ENCODE assay signal across 17 cellular contexts in the genomic region with DNA sequence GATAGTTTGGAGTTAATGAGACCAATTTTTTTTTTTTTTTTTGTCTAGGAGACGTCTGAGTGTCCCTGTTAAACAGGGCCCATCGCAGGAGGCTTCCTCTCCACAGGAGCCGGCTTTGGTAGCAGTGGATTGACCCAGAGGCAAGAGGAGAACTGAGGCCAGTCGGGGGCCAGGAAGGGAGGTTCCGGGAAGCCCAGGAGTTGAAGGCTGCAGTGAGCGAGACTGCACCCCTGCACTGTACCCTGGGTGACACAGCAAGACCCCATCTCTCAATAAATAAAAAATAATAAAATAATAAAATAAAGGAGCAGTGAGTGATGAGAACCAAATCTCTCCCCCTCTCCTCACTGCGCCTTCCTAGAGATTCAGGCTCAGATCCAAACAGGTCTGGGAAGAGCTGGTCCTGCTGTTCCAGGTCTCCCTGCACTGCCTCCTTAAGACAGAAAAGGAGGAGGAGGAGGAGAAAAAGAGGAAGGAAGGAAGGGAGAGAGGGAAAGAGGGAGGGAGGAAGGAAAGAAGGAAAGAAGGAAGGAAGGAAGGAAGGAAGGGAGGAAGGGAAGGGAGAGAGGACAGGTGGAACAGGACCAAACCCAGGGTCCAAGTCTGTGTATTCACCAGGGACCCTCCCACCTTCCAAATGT. TPM values are rescaled to one million over a fixed set of nuclear protein-coding genes. Genes with fewer than 3 reads are reported as not detected.
A peak's percentile ranks its signal among the peaks of the same experiment; 100 is the strongest.
DNase-seq lines count a peak whose midpoint lies in the region; ATAC-seq and TF ChIP-seq lines count a peak whose summit lies in the region.
"Had no signal": no experiment of that assay in that cellular context is flagged by ENCODE, and none has a peak within 500 bp of the region (broad histone marks: within the 10 kb centered on the region; RNA-seq: fewer than 3 reads in every experiment).

No MANE protein-coding gene starts in this region.

- TF ChIP-seq EP300 in SK-N-SH (IDR thresholded peaks at IDR 0.05; ENCODE audit: borderline replicate concordance in 1 of 2, low read depth in 1 of 2, low read length in 1 of 2): no peak
- no peak for TF ChIP-seq EP300 in transverse colon (IDR thresholded peaks at IDR 0.05; ENCODE audit: low read depth)

- peaks cover 10 to 15% of the 10 kb centered on the region in 2 experiments; a peak in 3 of 4 replicates for H3K4me1 ChIP-seq in SK-N-SH (ENCODE audit: control insufficient read depth in 1 of 2, insufficient read depth in 2 of 2, low read depth in 1 of 2, low read length in 1 of 2)
- peaks cover 12% of the 10 kb centered on the region for H3K4me1 ChIP-seq in endodermal cell (ENCODE audit: control insufficient read depth, insufficient read depth, low read length)
- H3K4me1 ChIP-seq in transverse colon: peaks cover 8 to 75% (median 54%) of the 10 kb centered on the region in 4 donors
- H3K4me1 ChIP-seq in CD4-positive, alpha-beta memory T cell (ENCODE audit: insufficient read depth, low read length): peaks cover 14% of the 10 kb centered on the region

- POLR2A ChIA-PET in SK-N-SH (lab: Yijun Ruan, JAX): interaction anchor here (0.6 kb wide), 1 partner anchor 227 kb away, joined by 4 read pairs; no protein-coding TSS in a partner anchor
- POLR2A ChIA-PET in CD4-positive, alpha-beta memory T cell (lab: Charles Lee; ENCODE audit: partially characterized antibody): no interaction called here

- no peak overlapping the region for H3K27ac Mint-ChIP-seq in endodermal cell
- H3K27ac Mint-ChIP-seq in CD4-positive, alpha-beta memory T cell: no peak overlapping the region
- H3K27ac Mint-ChIP-seq: HFFc6 had no signal

- no peaks in the 10 kb centered on the region for H3K79me2 ChIP-seq in SK-N-SH (ENCODE audit: insufficient read depth)

- no peak overlapping the region for H3K4me2 ChIP-seq in SK-N-SH
- H3K4me2 ChIP-seq: BLaER1 treated with 17β-estradiol and CSF1 and Interleukin-3, amounts not matched to agents 10 nM and 100 nM had no signal

- DNase-seq in SK-N-SH: peak; percentile 44
- no peak for DNase-seq in endodermal cell
- no peak for DNase-seq in transverse colon
- DNase-seq in KBM-7: no peak
- no peak for DNase-seq in CD4-positive, alpha-beta memory T cell
- DNase-seq in stimulated activated CD4-positive, alpha-beta T cell treated with anti-CD3 and anti-CD28 coated beads, Interleukin-15, amount 100 ng/mL, for 24 hours: no peak
- DNase-seq: COR-L47, HFFc6, NCI-H1417, NCI-H2029, RPMI8226, SJCRH30 had no signal

- H3K9me3 Mint-ChIP-seq in endodermal cell: no peaks in the 10 kb centered on the region
- H3K9me3 Mint-ChIP-seq in CD4-positive, alpha-beta memory T cell: no peaks in the 10 kb centered on the region
- H3K9me3 Mint-ChIP-seq: HFFc6 had no signal

- peak overlapping the region; percentile 75 for H3K4me3 Mint-ChIP-seq in endodermal cell
- H3K4me3 Mint-ChIP-seq in CD4-positive, alpha-beta memory T cell: peak overlapping the region in 2 of 8 donors; percentile 40 to 62
- H3K4me3 Mint-ChIP-seq: HFFc6 had no signal

- H3K9me3 ChIP-seq in SK-N-SH (no peaks in the 10 kb centered on the region), endodermal cell (ENCODE audit: control insufficient read depth, low read length) (no peaks in the 10 kb centered on the region), transverse colon (no peaks in the 10 kb centered on the region)
- H3K9me3 ChIP-seq in CD4-positive, alpha-beta memory T cell (ENCODE audit: control insufficient read depth in 1 of 2, low read length in 2 of 2): no peaks in the 10 kb centered on the region

- intact Hi-C loops in transverse colon (cut with DNase I; ENCODE audit: low total_unique reads): no loop called here
- intact Hi-C loops in CD4-positive, alpha-beta memory T cell (cut with micrococcal nuclease): no loop called here

- CTCF ChIA-PET in SK-N-SH (lab: Yijun Ruan, JAX): interaction anchor here (1.2 to 1.5 kb wide), 3 partner anchors 10 to 218 kb away, joined by 3 to 4 read pairs (median 4); no protein-coding TSS in a partner anchor
- CTCF ChIA-PET in CD4-positive, alpha-beta memory T cell (lab: Charles Lee; ENCODE audit: partially characterized antibody): no interaction called here

- ATAC-seq in SK-N-SH treated with all-trans-retinoic acid at 6 μM for 48 hours: no peak

- H3K36me3 ChIP-seq in SK-N-SH (replicated peaks in 1 of 2; ENCODE audit: control insufficient read depth in 1 of 2, insufficient read depth in 2 of 2, low read length in 1 of 2) (no peaks in the 10 kb centered on the region), endodermal cell (ENCODE audit: control insufficient read depth, insufficient read depth, low read length) (no peaks in the 10 kb centered on the region), transverse colon (no peaks in the 10 kb centered on the region)
- no peaks in the 10 kb centered on the region for H3K36me3 ChIP-seq in CD4-positive, alpha-beta memory T cell (ENCODE audit: insufficient read depth, low read length)
- H3K36me3 ChIP-seq: BLaER1 treated with 17β-estradiol and CSF1 and Interleukin-3, amounts not matched to agents 10 nM and 100 nM; SJCRH30 had no signal

- 14% methylated on average over 7 of the region's 7 CpGs for WGBS in SK-N-SH (ENCODE audit: low lambda C conversion rate)
- WGBS in endodermal cell (ENCODE audit: insufficient coverage in 1 of 2, insufficient read length in 1 of 2), 2 experiments: 37% methylated on average over 7 of the region's 7 CpGs; no CpG with 5 or more reads in 1 of the 2 experiments
- 27% methylated on average over 7 of the region's 7 CpGs; no CpG with 5 or more reads in 1 of the 2 donors for WGBS in transverse colon (ENCODE audit: low coverage in 1 of 2), 2 donors

- H3F3A ChIP-seq in SK-N-SH (replicated peaks; ENCODE audit: insufficient read depth): peaks cover 3% of the 10 kb centered on the region

- peaks cover 96% of the 10 kb centered on the region for H3K27me3 ChIP-seq in SK-N-SH (ENCODE audit: insufficient read depth)
- H3K27me3 ChIP-seq in endodermal cell (ENCODE audit: control insufficient read depth, insufficient read depth, low read length, poor library complexity, severe bottlenecking): peaks cover 89% of the 10 kb centered on the region
- H3K27me3 ChIP-seq in transverse colon: peaks cover 97% of the 10 kb centered on the region
- H3K27me3 ChIP-seq in CD4-positive, alpha-beta memory T cell (ENCODE audit: insufficient read depth, low read length): peaks cover 27% of the 10 kb centered on the region

- H3K36me3 Mint-ChIP-seq in endodermal cell (ENCODE audit: low read depth): peaks cover 6% of the 10 kb centered on the region
- peaks cover 0 to 1% of the 10 kb centered on the region in 2 donors for H3K36me3 Mint-ChIP-seq in CD4-positive, alpha-beta memory T cell

- TF ChIP-seq RAD21 in SK-N-SH (IDR thresholded peaks at IDR 0.05; ENCODE audit: low read length): no peak

- in situ Hi-C loops in transverse colon (cut with MboI; ENCODE audit: low pct_ligation_motif_present in 1 of 4, low pct_unique_long_range_greater_than_20kb in 1 of 4, low sequenced_read_pairs in 3 of 4) (no loop called here), KBM-7 (cut with MboI; ENCODE audit: low pct_unique_long_range_greater_than_20kb, low sequenced_read_pairs) (no loop called here)

- H3K27ac ChIP-seq in SK-N-SH (ENCODE audit: low read depth in 2 of 2, low read length in 1 of 2) (no peak overlapping the region), VCaP (peak overlapping the region; percentile 96), endodermal cell (ENCODE audit: low read depth, low read length) (no peak overlapping the region), transverse colon (peak overlapping the region; percentile 85 to 92 (median 86))
- no peak overlapping the region for H3K27ac ChIP-seq in CD4-positive, alpha-beta memory T cell (ENCODE audit: low read depth, low read length)
- H3K27ac ChIP-seq: 22Rv1; BLaER1 treated with 17β-estradiol and CSF1 and Interleukin-3, amounts not matched to agents 10 nM and 100 nM; SJCRH30 had no signal

- peaks cover 84% of the 10 kb centered on the region for H3K27me3 Mint-ChIP-seq in endodermal cell (ENCODE audit: insufficient read depth)
- peaks cover 38 to 41% of the 10 kb centered on the region in 2 donors for H3K27me3 Mint-ChIP-seq in CD4-positive, alpha-beta memory T cell

- TF ChIP-seq POLR2A in transverse colon (IDR thresholded peaks at IDR 0.05): no peak

- H3K4me3 ChIP-seq in SK-N-SH (ENCODE audit: low read depth in 2 of 2, low read length in 1 of 2) (no peak overlapping the region), endodermal cell (ENCODE audit: low read length) (peak overlapping the region; percentile 87), transverse colon (peak overlapping the region in 1 of 4 donors; percentile 25)
- no peak overlapping the region for H3K4me3 ChIP-seq in CD4-positive, alpha-beta memory T cell (ENCODE audit: low read length in 2 of 2)
- H3K4me3 ChIP-seq: BLaER1 treated with 17β-estradiol and CSF1 and Interleukin-3, amounts not matched to agents 10 nM and 100 nM; SJCRH30 had no signal

- peaks cover 25% of the 10 kb centered on the region for H3K4me1 Mint-ChIP-seq in endodermal cell
- H3K4me1 Mint-ChIP-seq in CD4-positive, alpha-beta memory T cell: peaks cover 12 to 32% (median 24%) of the 10 kb centered on the region in 4 donors

- H3K9me2 ChIP-seq in SK-N-SH: no peaks in the 10 kb centered on the region

- H2AFZ ChIP-seq in SK-N-SH (ENCODE audit: low read depth): no peak overlapping the region

- H4K20me1 ChIP-seq in SK-N-SH (ENCODE audit: insufficient read depth): peaks cover 14% of the 10 kb centered on the region

- no peak for TF ChIP-seq CTCF in SK-N-SH (IDR thresholded peaks at IDR 0.05)
- TF ChIP-seq CTCF in VCaP (conservative IDR thresholded peaks at IDR 0.05): no peak
- no peak for TF ChIP-seq CTCF in endodermal cell (conservative IDR thresholded peaks at IDR 0.05)
- no peak for TF ChIP-seq CTCF in transverse colon (IDR thresholded peaks at IDR 0.05)

- no peak overlapping the region for H3K9ac ChIP-seq in SK-N-SH
- H3K9ac ChIP-seq in endodermal cell (ENCODE audit: extremely low read depth, low read length, poor library complexity, severe bottlenecking): no peak overlapping the region
- H3K9ac ChIP-seq: BLaER1 treated with 17β-estradiol and CSF1 and Interleukin-3, amounts not matched to agents 10 nM and 100 nM had no signal

RNA-seq across cellular contexts. Expression of a gene that starts 3.5 kb away (rescaled TPM):
- polyA plus RNA-seq in SK-N-SH (2012; rRNA removed): not detected in 2 replicates
- not detected in 2 replicates for polyA plus RNA-seq in SK-N-SH (2012; cell fraction: cytosol; rRNA removed)
- not detected in 2 replicates for polyA plus RNA-seq in SK-N-SH (2012; cell fraction: nucleus; rRNA removed)
- total RNA-seq in endodermal cell (10 to 100 TPM; 14.5 to 18.7 TPM), transverse colon (10 to 100 TPM; 11.7 to 23.2 (median 13.1) TPM)
- polyA plus RNA-seq in endodermal cell (2013, experiment 1 of 2): 1.7 TPM
- 2.1 TPM for polyA plus RNA-seq in endodermal cell (2013, experiment 2 of 2)
- not detected for total RNA-seq in CD4-positive, alpha-beta memory T cell
- not detected for polyA plus RNA-seq in CD4-positive, alpha-beta memory T cell
- total RNA-seq: HFFc6, LHCN-M2 had no signal

RNA-seq across cellular contexts. Expression of a gene that starts 57.4 kb away (rescaled TPM):
- 18.1 and 21.2 TPM in 2 replicates for polyA plus RNA-seq in SK-N-SH (2012; rRNA removed)
- 9.9 and 11.3 TPM in 2 replicates for polyA plus RNA-seq in SK-N-SH (2012; cell fraction: cytosol; rRNA removed)
- polyA plus RNA-seq in SK-N-SH (2012; cell fraction: nucleus; rRNA removed): 53.1 and 72.3 TPM in 2 replicates
- total RNA-seq in endodermal cell (10 to 100 TPM; 22.8 to 27.0 TPM), transverse colon (10 to 100 TPM in 3 of 4 donors, 1 to 10 TPM in 1; 6.6 to 22.4 (median 15.2) TPM)
- 16.6 TPM for polyA plus RNA-seq in endodermal cell (2013, experiment 1 of 2)
- polyA plus RNA-seq in endodermal cell (2013, experiment 2 of 2): 16.3 TPM
- 10 to 100 TPM; 31.4 to 32.5 TPM for total RNA-seq in CD4-positive, alpha-beta memory T cell
- 1 to 10 TPM in 1 of 2 donors, under 1 TPM in 1; 0.82 to 9.8 TPM for polyA plus RNA-seq in CD4-positive, alpha-beta memory T cell

Comparison
In these comparisons a context has a peak if more than half of its experiments do, and no peak if none do; other contexts are left out.
1. H3K27ac ChIP-seq: peak in VCaP (single experiment) and transverse colon (4 of 4); none in SK-N-SH (0 of 2), endodermal cell (single experiment) and CD4-positive, alpha-beta memory T cell (single experiment).
2. RNA of a gene that starts 3.5 kb away (total RNA-seq): 14.5 to 18.7 TPM in endodermal cell and 11.7 to 23.2 TPM in transverse colon; not detected in CD4-positive, alpha-beta memory T cell; every median in the first group is over 4 times any median in the second.